9 cellular contexts compared by ENCODE assay signal in the genomic region with DNA sequence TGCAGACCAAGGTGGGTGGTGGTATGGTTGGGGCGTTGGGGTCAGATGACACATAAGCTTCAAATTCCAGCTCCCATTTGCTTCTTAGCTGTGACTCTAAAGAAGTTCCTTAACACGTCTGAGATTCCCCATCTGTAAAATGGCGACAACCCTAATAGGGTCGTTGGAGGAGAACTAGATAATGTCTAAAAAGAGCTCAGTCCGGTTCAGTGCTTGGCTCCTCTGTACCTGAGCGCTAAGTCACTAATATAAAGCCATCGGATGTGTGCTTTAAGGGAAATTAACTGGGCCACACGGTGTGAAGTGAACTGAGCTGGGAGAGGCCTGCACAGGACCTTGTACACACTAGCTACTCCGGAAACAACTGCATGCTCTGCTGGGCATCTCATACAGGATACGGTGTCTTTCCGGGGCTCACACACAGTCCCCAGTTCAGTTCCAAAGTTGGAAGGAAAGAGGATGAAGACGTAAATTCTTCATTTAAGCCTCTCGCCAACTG. TPM values are rescaled to one million over a fixed set of nuclear protein-coding genes. Genes with fewer than 3 reads are reported as not detected.
DNase-seq lines count a peak whose midpoint lies in the region; ATAC-seq and TF ChIP-seq lines count a peak whose summit lies in the region.
"Had no signal": no experiment of that assay in that cellular context is flagged by ENCODE, and none has a peak within 500 bp of the region (broad histone marks: within the 10 kb centered on the region; RNA-seq: fewer than 3 reads in every experiment).

No MANE protein-coding gene starts in this region.

- H3K4me1 ChIP-seq in skeletal muscle tissue (ENCODE audit: control insufficient read depth in 3 of 3, insufficient read depth in 3 of 3, low read length in 3 of 3), result peaks cover 15 to 21% (median 19%) of the 10 kb centered on the region in 3 donors

- no peaks in the 10 kb centered on the region for H3K9me3 ChIP-seq in skeletal muscle tissue (ENCODE audit: control insufficient read depth in 3 of 3, low read length in 3 of 3)

- H3K27me3 ChIP-seq in skeletal muscle tissue (ENCODE audit: control insufficient read depth in 3 of 3, insufficient read depth in 3 of 3, low read length in 3 of 3), result no peaks in the 10 kb centered on the region

- TF ChIP-seq CTCF in fibroblast of villous mesenchyme (IDR thresholded peaks at IDR 0.05; ENCODE audit: insufficient read depth, low read depth, low read length), result no peak

- H3K4me3 ChIP-seq in fibroblast of villous mesenchyme (ENCODE audit: low read depth, low read length) (peak overlapping the region; percentile 92), skeletal muscle tissue (ENCODE audit: low read length in 3 of 3) (peak overlapping the region; percentile 88 to 98 (median 94))

- H3K36me3 ChIP-seq in skeletal muscle tissue (ENCODE audit: control insufficient read depth in 3 of 3, insufficient read depth in 3 of 3, low read length in 3 of 3), result peaks cover 0 to 11% (median 10%) of the 10 kb centered on the region in 3 donors

- peak overlapping the region; percentile 84 for H3K27ac ChIP-seq in skeletal muscle tissue (ENCODE audit: low read depth, low read length)

- in situ Hi-C loops in G401 (cut with HindIII; ENCODE audit: low sequenced_read_pairs), result no loop called here

- H3K9ac ChIP-seq in skeletal muscle tissue (ENCODE audit: low read depth in 1 of 3, low read length in 3 of 3), result peak overlapping the region in 1 of 3 donors; percentile 95

- ATAC-seq in GM18499 (IDR thresholded peaks at IDR 0.05; ENCODE audit: insufficient read depth, unreplicated experiment), result peak; percentile 8
- ATAC-seq in HG02678 (IDR thresholded peaks at IDR 0.05; ENCODE audit: unreplicated experiment), result peak; percentile 7

- DNase-seq in RPMI8226 (peak; percentile 7), fibroblast of villous mesenchyme (ENCODE audit: low read depth) (no peak), G401 (ENCODE audit: low spot score) (no peak), HPDE6-E6E7 (ENCODE audit: extremely low spot score) (no peak)
- DNase-seq in stimulated activated CD4-positive, alpha-beta T cell treated with anti-CD3 and anti-CD28 coated beads, Interleukin-1b, Interleukin-23, amount 100 ng/mL, for 48 hours, result no peak

RNA-seq across cellular contexts. Expression of a gene that starts 0.5 kb away (rescaled TPM):
- total RNA-seq in fibroblast of villous mesenchyme, result 19.6 and 22.0 TPM in 2 replicates
- 8.4 TPM for total RNA-seq in skeletal muscle tissue
- total RNA-seq in G401 (2014; rRNA removed; shearing (Covaris generic)), result 21.8 and 24.8 TPM in 2 replicates

RNA-seq across cellular contexts. Expression of a gene that starts 22.9 kb away (rescaled TPM):
- total RNA-seq in fibroblast of villous mesenchyme, result 44.0 and 58.9 TPM in 2 replicates
- total RNA-seq in skeletal muscle tissue, result 17.2 TPM
- 35.0 and 61.1 TPM in 2 replicates for total RNA-seq in G401 (2014; rRNA removed; shearing (Covaris generic))

RNA-seq across cellular contexts. Expression of a gene that starts 35.3 kb away (rescaled TPM):
- total RNA-seq in fibroblast of villous mesenchyme (not detected in 2 replicates), skeletal muscle tissue (1.6 TPM)
- total RNA-seq in G401 (2014; rRNA removed; shearing (Covaris generic)), result not detected in 2 replicates
- total RNA-seq: pulmonary artery endothelial cell had no signal

RNA-seq across cellular contexts. Expression of a gene that starts 49.4 kb away (rescaled TPM):
- total RNA-seq in fibroblast of villous mesenchyme, result 12.5 and 19.6 TPM in 2 replicates
- 5.2 TPM for total RNA-seq in skeletal muscle tissue
- total RNA-seq in G401 (2014; rRNA removed; shearing (Covaris generic)), result 19.1 and 24.4 TPM in 2 replicates
